Comparison of ENCODE assay signal across 8 cellular contexts in the genomic region with DNA sequence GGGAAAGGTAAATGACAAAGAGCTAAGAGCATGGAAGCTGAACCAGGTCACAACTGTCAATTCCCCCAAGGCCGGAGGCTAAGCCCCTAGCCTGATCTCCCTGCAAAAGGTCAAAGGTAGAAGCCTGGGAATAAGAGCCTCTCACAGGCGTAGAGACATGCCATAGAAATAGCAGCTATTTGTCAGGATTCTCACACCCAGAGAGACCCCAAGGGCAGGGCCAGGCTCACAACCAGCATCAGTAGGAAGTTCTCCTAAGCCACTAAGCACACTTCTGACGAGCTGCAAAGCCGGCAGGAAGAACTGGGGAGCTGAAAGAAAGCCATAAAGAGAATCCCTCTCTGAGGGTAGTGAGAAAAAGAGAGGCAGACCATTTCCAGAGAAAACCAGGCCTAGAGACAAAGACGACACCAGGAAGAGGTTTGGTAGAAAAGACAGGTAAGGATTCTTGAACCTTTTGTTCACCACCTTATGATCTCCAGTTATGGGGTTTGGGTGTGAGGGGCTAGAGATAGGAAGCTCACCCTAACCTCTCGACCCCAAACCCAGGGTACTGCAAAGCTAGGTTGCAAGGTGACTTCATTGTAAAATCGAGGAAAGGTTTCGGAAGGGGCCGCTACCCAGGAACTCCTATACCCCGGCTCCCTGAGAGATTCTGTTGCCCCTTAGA. TPM values are rescaled to one million over a fixed set of nuclear protein-coding genes. Genes with fewer than 3 reads are reported as not detected.
A peak's percentile ranks its signal among the peaks of the same experiment; 100 is the strongest.
DNase-seq lines count a peak whose midpoint lies in the region; ATAC-seq and TF ChIP-seq lines count a peak whose summit lies in the region.

No MANE protein-coding gene starts in this region.

- H3K4me1 ChIP-seq in esophagus muscularis mucosa: peaks cover 20 to 40% (median 34%) of the 10 kb centered on the region in 4 donors
- no peaks in the 10 kb centered on the region for H3K4me1 ChIP-seq in prostate gland (replicated peaks)

- POLR2A ChIA-PET in RWPE1 (lab: Yijun Ruan, JAX; ENCODE audit: low non-redundant PET): interaction anchor here (0.9 to 1.0 kb wide), 2 partner anchors 33 to 70 kb away, joined by 3 read pairs; partner anchors contain the start of gene ZC3H10

- 13% methylated on average over 9 of the region's 10 CpGs for WGBS in esophagus muscularis mucosa
- WGBS in prostate gland: 9% methylated on average over 10 of the region's 10 CpGs

- no peaks in the 10 kb centered on the region; the same call in 1 of the 2 replicates for H3K27me3 ChIP-seq in H7 (ENCODE audit: control insufficient read depth, insufficient read depth, low read length)
- no peaks in the 10 kb centered on the region for H3K27me3 ChIP-seq in esophagus muscularis mucosa
- H3K27me3 ChIP-seq in prostate gland (replicated peaks; ENCODE audit: insufficient read depth): no peaks in the 10 kb centered on the region

- TF ChIP-seq POLR2A in esophagus muscularis mucosa (IDR thresholded peaks at IDR 0.05; ENCODE audit: low read depth) (no peak), prostate gland (IDR thresholded peaks at IDR 0.05) (no peak)

- no peaks in the 10 kb centered on the region for H3K9me3 ChIP-seq in esophagus muscularis mucosa
- H3K9me3 ChIP-seq in prostate gland: no peaks in the 10 kb centered on the region

- ATAC-seq in HG03521 (IDR thresholded peaks at IDR 0.05; ENCODE audit: unreplicated experiment) (no peak), HG03095 (IDR thresholded peaks at IDR 0.05; ENCODE audit: unreplicated experiment) (no peak)

- H3K4me3 ChIP-seq in H7 (ENCODE audit: insufficient read depth, low read depth, low read length) (peak overlapping the region; percentile 80), esophagus muscularis mucosa (peak overlapping the region; percentile 77 to 95 (median 88)), prostate gland (peak overlapping the region; percentile 82 to 85)

- TF ChIP-seq CTCF in RWPE1 (conservative IDR thresholded peaks at IDR 0.05; ENCODE audit: low read depth) (no peak), esophagus muscularis mucosa (IDR thresholded peaks at IDR 0.05) (no peak), prostate gland (IDR thresholded peaks at IDR 0.05) (no peak)

- DNase-seq in H7 (no peak), RWPE1 (ENCODE audit: low spot score) (no peak), esophagus muscularis mucosa (ENCODE audit: extremely low spot score) (no peak), prostate gland (ENCODE audit: low spot score) (no peak), C1 segment of cervical spinal cord (lab: John Stamatoyannopoulos, UW) (no peak), SW480 (ENCODE audit: low spot score) (no peak)

- peak overlapping the region; percentile 96 for H3K27ac ChIP-seq in RWPE1
- H3K27ac ChIP-seq in esophagus muscularis mucosa (replicated peaks in 1 of 4): peak overlapping the region; percentile 92 to 97 (median 96)
- H3K27ac ChIP-seq in prostate gland: peak overlapping the region; percentile 96 to 98

- intact Hi-C loops in esophagus muscularis mucosa (cut with DNase I) (loop anchor here (2.0 to 10.0 kb wide), 3 partner anchors 61 to 277 kb away; partner anchors contain the start of genes SPRYD4 and ZC3H10), prostate gland (cut with DNase I) (loop anchor here (2.0 kb wide), 1 partner anchor 61 kb away; no protein-coding TSS in a partner anchor)

- TF ChIP-seq EP300 in esophagus muscularis mucosa (IDR thresholded peaks at IDR 0.05): no peak

- CTCF ChIA-PET in RWPE1 (lab: Yijun Ruan, JAX): interaction anchor here (0.7 to 4.3 kb wide), 7 partner anchors 14 to 233 kb away, joined by 3 to 36 read pairs (median 8); partner anchors contain the start of genes ESYT1 and ZC3H10

- peaks cover 23% of the 10 kb centered on the region for H3K36me3 ChIP-seq in H7 (replicated peaks; ENCODE audit: control insufficient read depth, insufficient read depth, low read length)
- H3K36me3 ChIP-seq in esophagus muscularis mucosa: peaks cover 24 to 41% (median 35%) of the 10 kb centered on the region in 4 donors
- H3K36me3 ChIP-seq in prostate gland: peaks cover 14% of the 10 kb centered on the region in 2 donors

RNA-seq across cellular contexts. Expression of gene SMARCC2, which starts 1.0 kb away (rescaled TPM):
- total RNA-seq in H7 (2014; rRNA removed; shearing (Covaris generic)): 20.0 and 27.5 TPM in 2 replicates
- total RNA-seq in esophagus muscularis mucosa (100 to 1,000 TPM in 2 of 4 donors, 10 to 100 TPM in 2; 62.1 to 111 (median 94.3) TPM), prostate gland (100 to 1,000 TPM in 1 of 2 donors, 10 to 100 TPM in 1; 60.4 to 101 TPM)

RNA-seq across cellular contexts. Expression of gene MYL6, which starts 30.1 kb away (rescaled TPM):
- total RNA-seq in H7 (2014; rRNA removed; shearing (Covaris generic)): 941 and 1,248 TPM in 2 replicates
- total RNA-seq in esophagus muscularis mucosa (1,000 to 10,000 TPM; 5,145 to 8,531 (median 5,986) TPM), prostate gland (1,000 to 10,000 TPM; 1,587 to 1,792 TPM)

RNA-seq across cellular contexts. Expression of gene RNF41, which starts 33.5 kb away (rescaled TPM):
- 96.2 and 98.4 TPM in 2 replicates for total RNA-seq in H7 (2014; rRNA removed; shearing (Covaris generic))
- total RNA-seq in esophagus muscularis mucosa (100 to 1,000 TPM in 3 of 4 donors, 10 to 100 TPM in 1; 64.4 to 165 (median 109) TPM), prostate gland (10 to 100 TPM; 74.4 to 90.4 TPM)

RNA-seq across cellular contexts. Expression of gene MYL6B, which starts 35.9 kb away (rescaled TPM):
- 118 and 129 TPM in 2 replicates for total RNA-seq in H7 (2014; rRNA removed; shearing (Covaris generic))
- total RNA-seq in esophagus muscularis mucosa: 10 to 100 TPM; 28.5 to 39.4 (median 33.6) TPM
- 100 to 1,000 TPM in 1 of 2 donors, 10 to 100 TPM in 1; 66.4 to 203 TPM for total RNA-seq in prostate gland

RNA-seq across cellular contexts. Expression of gene NABP2, which starts 35.9 kb away (rescaled TPM):
- total RNA-seq in H7 (2014; rRNA removed; shearing (Covaris generic)): 45.5 and 50.4 TPM in 2 replicates
- total RNA-seq in esophagus muscularis mucosa (10 to 100 TPM; 27.0 to 36.4 (median 30.9) TPM), prostate gland (10 to 100 TPM; 21.4 to 33.2 TPM)
